29 cellular contexts compared by ENCODE assay signal in genomic region chr17:31472137-31472536, GRCh38.
DNase-seq lines count a peak whose midpoint lies in the region; ATAC-seq, FAIRE-seq and TF ChIP-seq lines count a peak whose summit lies in the region.
"Had no signal": no experiment of that assay in that cellular context is flagged by ENCODE, and none has a peak within 500 bp of the region (broad histone marks: within the 10 kb centered on the region; RNA-seq: fewer than 3 reads in every experiment).

No MANE protein-coding gene starts in this region.

- H2BK15ac ChIP-seq in H1 (ENCODE audit: low read length) (0 out of 2 replicates have a peak overlapping the region, but pooled peaks have one; percentile 21), neuronal stem cell (ENCODE audit: low read length) (no peak overlapping the region)

- no peaks in the 10 kb centered on the region for H3K79me1 ChIP-seq in H1 (ENCODE audit: low read depth, low read length)
- H3K79me1 ChIP-seq in neuronal stem cell (ENCODE audit: low read depth, low read length) = no peaks in the 10 kb centered on the region

- POLR2A ChIA-PET in A549 (lab: Yijun Ruan, JAX) = no interaction called here
- POLR2A ChIA-PET in H1 (lab: Charles Lee; ENCODE audit: partially characterized antibody) = interaction anchor here (0.6 to 1.8 kb wide), 2 partner anchors 16 to 157 kb away, joined by 4 read pairs; no protein-coding TSS in a partner anchor

- TF ChIP-seq CTCF in A549 (IDR thresholded peaks at IDR 0.05) (no peak), H1 (IDR thresholded peaks at IDR 0.05; ENCODE audit: control extremely low read depth in 1 of 3, insufficient read depth in 1 of 3, low read depth in 1 of 3, low read length in 3 of 3) (no peak), foreskin keratinocyte (conservative IDR thresholded peaks at IDR 0.05) (no peak)

- H4K8ac ChIP-seq in H1 (ENCODE audit: extremely low read depth, insufficient read depth, low read length) (peak overlapping the region; percentile 76), neuronal stem cell (ENCODE audit: low read depth, low read length) (no peak overlapping the region)

- no peak for TF ChIP-seq EP300 in A549 (IDR thresholded peaks at IDR 0.05)
- TF ChIP-seq EP300 in H1 (IDR thresholded peaks at IDR 0.05; ENCODE audit: borderline replicate concordance in 1 of 2, low read depth in 2 of 2, low read length in 2 of 2) = no peak

- CTCF ChIA-PET in A549 (lab: Yijun Ruan, JAX) (interaction anchor here (0.8 to 3.9 kb wide), 3 partner anchors 34 to 252 kb away, joined by 3 to 16 read pairs (median 6); no protein-coding TSS in a partner anchor), H1 (lab: Charles Lee; ENCODE audit: partially characterized antibody) (interaction anchor here (1.2 to 2.6 kb wide), 3 partner anchors 9 to 50 kb away, joined by 3 to 7 read pairs (median 4); no protein-coding TSS in a partner anchor)

- TF ChIP-seq RAD21 in A549 (conservative IDR thresholded peaks at IDR 0.05 in 1 of 2, IDR thresholded peaks at IDR 0.05 in 1 of 2) (no peak), H1 (IDR thresholded peaks at IDR 0.05 in 1 of 2, conservative IDR thresholded peaks at IDR 0.05 in 1 of 2; ENCODE audit: low read depth in 2 of 2, low read length in 2 of 2) (no peak)

- H3K4me2 ChIP-seq in A549 (no peak overlapping the region), H1 (ENCODE audit: insufficient read depth in 1 of 2, low read depth in 2 of 2, low read length in 2 of 2) (peak overlapping the region in 1 of 2 experiments; percentile 8; a peak in 1 of 4 replicates), neuronal stem cell (ENCODE audit: insufficient read depth, low read length, poor library complexity, severe bottlenecking) (no peak overlapping the region)

- H2AK5ac ChIP-seq in H1 (ENCODE audit: low read depth, low read length) (no peak overlapping the region), neuronal stem cell (ENCODE audit: low read depth, low read length) (no peak overlapping the region)

- H4K5ac ChIP-seq in H1 (ENCODE audit: insufficient read length, low read depth, low read length) = no peak overlapping the region

- H3K27ac ChIP-seq in A549 (peak overlapping the region in 1 of 2 experiments; percentile 43; a peak in 1 of 6 replicates), H1 (ENCODE audit: low read depth, low read length) (no peak overlapping the region), neuronal stem cell (replicated peaks; ENCODE audit: low read length) (no peak overlapping the region), foreskin keratinocyte (no peak overlapping the region)
- H3K27ac ChIP-seq: ascending aorta, neutrophil, SK-N-MC, suprapubic skin, uterus, VCaP had no signal

- no peak overlapping the region for H2AFZ ChIP-seq in H1 (ENCODE audit: low read length)
- H2AFZ ChIP-seq in neuronal stem cell (ENCODE audit: low read length) = no peak overlapping the region

- no peak overlapping the region; the same call in 1 of the 2 replicates for H2BK20ac ChIP-seq in H1 (ENCODE audit: low read length)

- 91% methylated on average over 14 of the region's 14 CpGs for WGBS in A549 (ENCODE audit: missing lambda C conversion rate)
- WGBS in H1 (ENCODE audit: extremely low coverage in 1 of 2, insufficient coverage in 1 of 2, insufficient read length in 1 of 2, insufficient replicate concordance in 2 of 2, low coverage in 1 of 2, low lambda C conversion rate in 2 of 2, missing lambda C conversion rate in 1 of 2), 2 experiments = 93% methylated on average over 14 of the region's 14 CpGs; no CpG with 5 or more reads in 1 of the 2 experiments
- WGBS in neuronal stem cell (ENCODE audit: extremely low coverage in 2 of 2, insufficient read length in 2 of 2, insufficient replicate concordance in 1 of 2), 2 donors = no CpG with 5 or more reads among the region's 14 CpGs

- H3K18ac ChIP-seq in H1 (ENCODE audit: extremely low read depth, low read length) = no peak overlapping the region
- peak overlapping the region; percentile 89 for H3K18ac ChIP-seq in neuronal stem cell (ENCODE audit: low read length)

- DNase-seq in A549 (ENCODE audit: low read depth in 1 of 2, low spot score in 1 of 2) (no peak), HT1080 (ENCODE audit: low read depth) (peak; percentile 83), H1 (ENCODE audit: low read depth in 1 of 2, low spot score in 2 of 2) (no peak), neuronal stem cell (ENCODE audit: low spot score) (no peak), foreskin keratinocyte (no peak)
- DNase-seq in activated CD4-positive, alpha-beta T cell treated with anti-CD3 and anti-CD28 coated beads, Interleukin-2, amount 50 U/mL, for 4 hours = no peak
- DNase-seq: activated CD4-positive, alpha-beta T cell treated with anti-CD3 and anti-CD28 coated beads, Interleukin-2, amount 50 U/mL, for 1 hour; COR-L47; dermis blood vessel endothelial cell; DND-41; HCEC 1CT; kidney glomerular epithelial cell; MG63; NCI-H1436 treated with DMSO at 0.1 percent for 48 hours; NCI-H524 treated with DMSO at 0.1 percent for 48 hours; small intestine; stimulated activated CD4-positive, alpha-beta T cell treated with anti-CD3 and anti-CD28 coated beads, Interleukin-2, amount 100 ng/mL, for 24 hours; T-helper 2 cell; uterus had no signal

- TF ChIP-seq POLR2A in A549 (IDR thresholded peaks at IDR 0.05; ENCODE audit: low read length) (no peak), H1 (IDR thresholded peaks at IDR 0.05; ENCODE audit: control extremely low read depth in 1 of 2, low read depth in 2 of 2, low read length in 2 of 2) (no peak)

- peak overlapping the region; percentile 32; the same call in 1 of the 2 replicates for H2BK12ac ChIP-seq in H1 (ENCODE audit: low read depth, low read length)
- no peak overlapping the region for H2BK12ac ChIP-seq in neuronal stem cell (ENCODE audit: low read length)

- H3K4me3 ChIP-seq in A549 (no peak overlapping the region), H1 (ENCODE audit: extremely low read depth in 1 of 4, insufficient read depth in 2 of 4, low read depth in 3 of 4, low read length in 4 of 4) (no peak overlapping the region), neuronal stem cell (ENCODE audit: low read length in 2 of 2) (no peak overlapping the region)
- H3K4me3 ChIP-seq: ascending aorta, lung, MG63, SK-N-MC, suprapubic skin, uterus had no signal

- peak overlapping the region; percentile 10 for H2BK120ac ChIP-seq in H1 (replicated peaks; ENCODE audit: low read depth, low read length)
- H2BK120ac ChIP-seq in neuronal stem cell (ENCODE audit: low read depth, low read length) = no peak overlapping the region

- H3K9me3 ChIP-seq in A549 (no peaks in the 10 kb centered on the region), H1 (ENCODE audit: insufficient read depth in 2 of 2, low read depth in 1 of 2, low read length in 1 of 2) (no peaks in the 10 kb centered on the region), neuronal stem cell (replicated peaks in 1 of 2; ENCODE audit: control insufficient read depth in 2 of 2, insufficient read depth in 1 of 2, low read depth in 1 of 2, low read length in 2 of 2) (no peaks in the 10 kb centered on the region)
- H3K9me3 ChIP-seq: ascending aorta, MG63, neutrophil, suprapubic skin, uterus had no signal

- H3K27me3 ChIP-seq in H1 (replicated peaks in 1 of 4; ENCODE audit: control insufficient read depth in 3 of 4, extremely low read depth in 1 of 4, insufficient read depth in 3 of 4, low read length in 3 of 4) = no peaks in the 10 kb centered on the region
- peaks cover 0 to 16% (median 3%) of the 10 kb centered on the region in 3 experiments for H3K27me3 ChIP-seq in neuronal stem cell (ENCODE audit: control insufficient read depth in 3 of 3, insufficient read depth in 3 of 3, low read depth in 1 of 3, low read length in 3 of 3)
- peaks cover 5% of the 10 kb centered on the region for H3K27me3 ChIP-seq in foreskin keratinocyte
- H3K27me3 ChIP-seq: ascending aorta, MG63, uterus had no signal

- H4K20me1 ChIP-seq in H1 (replicated peaks in 1 of 2; ENCODE audit: control insufficient read depth in 1 of 2, insufficient read depth in 2 of 2, low read length in 2 of 2) = no peaks in the 10 kb centered on the region

- no peak overlapping the region for H3K9ac ChIP-seq in H1 (replicated peaks in 1 of 4; ENCODE audit: extremely low read depth in 1 of 4, low read depth in 3 of 4, low read length in 3 of 4)
- no peak overlapping the region for H3K9ac ChIP-seq in neuronal stem cell (ENCODE audit: low read depth, low read length, poor library complexity)

- H4K91ac ChIP-seq in H1 (replicated peaks; ENCODE audit: insufficient read length, low read length) (peak overlapping the region; percentile 34), neuronal stem cell (ENCODE audit: low read depth, low read length, poor library complexity) (no peak overlapping the region)

- FAIRE-seq in A549 (lab: Jason Lieb, UNC) = no peak
- no peak for FAIRE-seq in H1 (lab: Jason Lieb, UNC)
- FAIRE-seq: GM12892, RCC 7860, small intestine had no signal

- no peaks in the 10 kb centered on the region for H3K23me2 ChIP-seq in H1 (ENCODE audit: low read depth, low read length)

- H3K4me1 ChIP-seq in A549 = no peaks in the 10 kb centered on the region
- H3K4me1 ChIP-seq in H1 (replicated peaks in 1 of 4; ENCODE audit: control insufficient read depth in 3 of 4, insufficient read depth in 4 of 4, low read length in 3 of 4) = peaks cover 9 to 34% (median 19%) of the 10 kb centered on the region in 4 experiments
- peaks cover 15 to 26% of the 10 kb centered on the region in 2 donors for H3K4me1 ChIP-seq in neuronal stem cell (ENCODE audit: control insufficient read depth in 2 of 2, insufficient read depth in 1 of 2, low read depth in 1 of 2, low read length in 2 of 2)
- no peaks in the 10 kb centered on the region for H3K4me1 ChIP-seq in foreskin keratinocyte
- H3K4me1 ChIP-seq: ascending aorta, suprapubic skin, uterus had no signal

- H3K23ac ChIP-seq in H1 (ENCODE audit: insufficient read length) (no peak overlapping the region), neuronal stem cell (ENCODE audit: low read depth, low read length, poor library complexity) (peak overlapping the region; percentile 32)

- no peaks in the 10 kb centered on the region for H3K79me2 ChIP-seq in H1 (ENCODE audit: control insufficient read depth in 1 of 2, insufficient read depth in 2 of 2, low read length in 2 of 2)

- no peaks in the 10 kb centered on the region for H3K36me3 ChIP-seq in H1 (ENCODE audit: control insufficient read depth in 2 of 4, insufficient read depth in 4 of 4, low read length in 3 of 4)
- no peaks in the 10 kb centered on the region for H3K36me3 ChIP-seq in neuronal stem cell (replicated peaks in 1 of 2; ENCODE audit: control insufficient read depth in 2 of 2, insufficient read depth in 2 of 2, low read length in 2 of 2)
- H3K36me3 ChIP-seq: ascending aorta, MG63, neutrophil, suprapubic skin, uterus had no signal

- H2BK5ac ChIP-seq in H1 (ENCODE audit: low read depth, low read length) (peak overlapping the region; percentile 6), neuronal stem cell (ENCODE audit: low read length) (no peak overlapping the region)

- no peak overlapping the region for H3K56ac ChIP-seq in H1 (replicated peaks; ENCODE audit: insufficient read length, low read depth, low read length)

- ATAC-seq in A549 (no peak; a peak in 1 of 6 replicates), foreskin keratinocyte (no peak), HG03039 (IDR thresholded peaks at IDR 0.05; ENCODE audit: unreplicated experiment) (no peak), HG03432 (IDR thresholded peaks at IDR 0.05; ENCODE audit: unreplicated experiment) (no peak)

- H3K14ac ChIP-seq in H1 (ENCODE audit: insufficient read length) (no peak overlapping the region), neuronal stem cell (ENCODE audit: low read length) (peak overlapping the region; percentile 32)

- no peak overlapping the region for H3K4ac ChIP-seq in H1 (replicated peaks; ENCODE audit: insufficient read length, low read depth, low read length)
- no peak overlapping the region for H3K4ac ChIP-seq in neuronal stem cell (ENCODE audit: low read length)

Comparison
In these comparisons a context has a peak if more than half of its experiments do, and no peak if none do; other contexts are left out.
1. Of the 18 proteins assayed by ChIP-seq in both H1 and A549: peak only in H1: none; only in A549: none; in both: MAFK; in neither: 17.